2 cellular contexts compared by ENCODE assay signal in genomic region chr7:50721661-50722259, GRCh38.
TF ChIP-seq lines count a peak whose summit lies in the region.

No MANE protein-coding gene starts in this region.

TF ChIP-seq in HepG2, 621 proteins besides CTCF, POLR2A, EP300 and RAD21:
- TF ChIP-seq LCORL (IDR thresholded peaks at IDR 0.05) (no peak), LCORL (CRISPR knock-in tag; IDR thresholded peaks at IDR 0.05) (no peak), CREM (IDR thresholded peaks at IDR 0.05) (no peak), CREM (CRISPR knock-in tag; IDR thresholded peaks at IDR 0.05) (no peak), ZEB1 (IDR thresholded peaks at IDR 0.05; ENCODE audit: insufficient replicate concordance, low read depth) (no peak), ZNF274 (CRISPR knock-in tag; IDR thresholded peaks at IDR 0.05) (no peak), ZMYM2 (CRISPR knock-in tag; IDR thresholded peaks at IDR 0.05) (no peak), ZNF317 (CRISPR knock-in tag; IDR thresholded peaks at IDR 0.05) (no peak), SKIL (CRISPR knock-in tag; IDR thresholded peaks at IDR 0.05; ENCODE audit: borderline replicate concordance) (no peak), THAP7 (CRISPR knock-in tag; IDR thresholded peaks at IDR 0.05) (no peak)

TF ChIP-seq in H1, 55 proteins besides CTCF, POLR2A, EP300 and RAD21:
- TF ChIP-seq TEAD4 (IDR thresholded peaks at IDR 0.05; ENCODE audit: low read depth, low read length), result 0 out of 2 replicates have a peak, but pooled peaks have one; percentile 21
- 0 out of 2 replicates have a peak, but pooled peaks have one; percentile 19 for TF ChIP-seq POLR2AphosphoS5 (IDR thresholded peaks at IDR 0.05; ENCODE audit: low read depth, low read length)
- TF ChIP-seq E2F6 (IDR thresholded peaks at IDR 0.05), result no peak
